28 cellular contexts compared by ENCODE assay signal in genomic region chr1:235495539-235495938, GRCh38.
"Had no signal": no experiment of that assay in that cellular context is flagged by ENCODE, and none has a peak within 500 bp of the region (broad histone marks: within the 10 kb centered on the region; RNA-seq: fewer than 3 reads in every experiment).

No MANE protein-coding gene starts in this region.

- H3K9me3 ChIP-seq: neutrophil, ovary, spleen, tibial nerve, uterus had no signal

- H3K27ac Mint-ChIP-seq: mesothelial cell of epicardium; naive B cell; natural killer cell; nephron progenitor cell; neural progenitor cell; progenitor cell of endocrine pancreas; stimulated activated memory B cell treated with anti-CD40 and anti-IgM and Interleukin-4, amounts not matched to agents 10 μg/mL and 1 μg/mL and 100 μg/mL, for 72 hours; stimulated activated naive CD8-positive, alpha-beta T cell treated with anti-CD3 and anti-CD28 coated beads, Interleukin-15, amount 100 ng/mL, for 72 hours; type B pancreatic cell had no signal

- H3K9me3 Mint-ChIP-seq: mesothelial cell of epicardium; naive B cell; natural killer cell; nephron progenitor cell; neural progenitor cell; stimulated activated memory B cell treated with anti-CD40 and anti-IgM and Interleukin-4, amounts not matched to agents 10 μg/mL and 1 μg/mL and 100 μg/mL, for 72 hours; stimulated activated naive CD8-positive, alpha-beta T cell treated with anti-CD3 and anti-CD28 coated beads, Interleukin-15, amount 100 ng/mL, for 72 hours; type B pancreatic cell had no signal

- H3K4me3 ChIP-seq: lung, neural progenitor cell, ovary, spleen, tibial nerve, uterus had no signal

- H3K27me3 Mint-ChIP-seq: naive B cell; progenitor cell of endocrine pancreas; stimulated activated memory B cell treated with anti-CD40 and anti-IgM and Interleukin-4, amounts not matched to agents 10 μg/mL and 1 μg/mL and 100 μg/mL, for 72 hours; stimulated activated naive CD8-positive, alpha-beta T cell treated with anti-CD3 and anti-CD28 coated beads, Interleukin-15, amount 100 ng/mL, for 72 hours; type B pancreatic cell had no signal

- H3K27ac ChIP-seq: neural progenitor cell, neutrophil, ovary, spleen, tibial nerve, uterus had no signal

- H3K4me1 ChIP-seq: spleen, tibial nerve, uterus had no signal

- H3K36me3 ChIP-seq: neutrophil, ovary, uterus had no signal

- ATAC-seq: left cardiac atrium; left lobe of liver; natural killer cell; right cardiac atrium; sciatic nerve; stimulated activated memory B cell treated with anti-CD40 and anti-IgM and Interleukin-4, amounts not matched to agents 10 μg/mL and 1 μg/mL and 100 μg/mL, for 72 hours; stimulated activated naive CD8-positive, alpha-beta T cell treated with anti-CD3 and anti-CD28 coated beads, Interleukin-15, amount 100 ng/mL, for 72 hours had no signal

- H3K4me3 Mint-ChIP-seq: mesothelial cell of epicardium; naive B cell; natural killer cell; nephron progenitor cell; neural progenitor cell; stimulated activated memory B cell treated with anti-CD40 and anti-IgM and Interleukin-4, amounts not matched to agents 10 μg/mL and 1 μg/mL and 100 μg/mL, for 72 hours; stimulated activated naive CD8-positive, alpha-beta T cell treated with anti-CD3 and anti-CD28 coated beads, Interleukin-15, amount 100 ng/mL, for 72 hours; type B pancreatic cell had no signal

- DNase-seq: hippocampal formation; kidney glomerular epithelial cell; left cardiac atrium; mesendoderm; naive B cell; natural killer cell; nephron progenitor cell; occipital lobe; ovary; retina; right cardiac atrium; small intestine; spleen; stimulated activated CD4-positive, alpha-beta T cell treated with anti-CD3 and anti-CD28 coated beads, Interleukin-4, amount 100 ng/mL, for 24 hours; stimulated activated naive CD4-positive, alpha-beta T cell treated with Interleukin-2 at 50 U/mL for 16 hours; stimulated activated naive CD8-positive, alpha-beta T cell treated with anti-CD3 and anti-CD28 coated beads, Interleukin-15, amount 100 ng/mL, for 72 hours; substantia nigra; uterus had no signal

- H3K27me3 ChIP-seq: neural progenitor cell, neutrophil, ovary, spleen, tibial nerve, uterus had no signal

- H3K4me1 Mint-ChIP-seq: mesothelial cell of epicardium, naive B cell had no signal
